ENCODE assay signal across 8 cellular contexts in the genomic region with DNA sequence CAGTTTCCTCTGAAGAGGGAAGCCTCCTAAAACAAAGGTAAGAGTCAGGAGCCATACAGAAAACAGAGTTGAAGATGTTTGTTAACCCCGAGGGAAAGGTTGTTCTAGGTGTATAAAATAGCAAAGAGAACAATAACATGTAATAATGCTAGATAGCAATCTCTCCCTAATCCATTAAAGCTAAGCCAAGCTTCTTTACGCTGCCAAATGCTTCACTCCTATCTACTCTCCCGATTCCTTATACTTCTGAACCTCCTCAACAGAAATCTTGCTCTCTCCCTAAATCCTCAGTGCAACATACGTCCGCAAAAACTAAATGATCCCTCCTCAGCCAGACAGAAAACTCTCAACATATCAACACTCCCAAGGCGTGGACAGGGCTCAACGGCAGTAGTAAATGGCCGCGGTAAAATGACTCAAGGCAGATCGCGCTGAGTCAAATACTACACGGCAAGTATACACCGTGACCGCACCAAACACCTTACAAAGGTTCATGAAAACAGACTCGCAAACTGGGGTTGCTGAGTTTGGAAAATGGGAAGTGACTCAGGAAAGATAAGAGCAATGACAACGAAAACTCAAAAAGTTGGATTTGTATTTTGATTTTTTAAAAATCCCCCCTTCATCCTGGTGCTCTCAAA. TPM values are rescaled to one million over a fixed set of nuclear protein-coding genes. Genes with fewer than 3 reads are reported as not detected.
A peak's percentile ranks its signal among the peaks of the same experiment; 100 is the strongest.
DNase-seq lines count a peak whose midpoint lies in the region; ATAC-seq and TF ChIP-seq lines count a peak whose summit lies in the region.

No MANE protein-coding gene starts in this region.

- H3K4me3 ChIP-seq in AG09309 (ENCODE audit: control insufficient read depth, low read depth, low read length) = peak overlapping the region; percentile 91

- intact Hi-C loops in natural killer cell (cut with micrococcal nuclease) = loop anchor here (1.0 to 5.0 kb wide), 5 partner anchors 41 to 1740 kb away; a partner anchor contains a TSS

- TF ChIP-seq CTCF in AG09309 (IDR thresholded peaks at IDR 0.05; ENCODE audit: control insufficient read depth, insufficient read depth, low read depth, low read length, missing control alignments) = no peak
- no peak for TF ChIP-seq CTCF in natural killer cell (IDR thresholded peaks at IDR 0.05)

- DNase-seq in AG09309 (ENCODE audit: low read depth) (peak; percentile 23), NOMO-1 (lab: John Stamatoyannopoulos, UW; ENCODE audit: unreplicated experiment in 2 of 2) (peak; percentile 19 to 51), fibroblast of gingiva (ENCODE audit: low read depth) (peak; percentile 41), natural killer cell (peak; percentile 51), substantia nigra (lab: John Stamatoyannopoulos, UW) (peak in 16 of 49 donors; percentile 10 to 63 (median 39))
- DNase-seq in activated T-cell treated with anti-CD3 and anti-CD28 coated beads, Interleukin-2, amount 50 U/mL, for 48 hours = peak; percentile 68 to 76

- no peaks in the 10 kb centered on the region for H3K27me3 Mint-ChIP-seq in natural killer cell (ENCODE audit: low read depth in 2 of 2)

- ATAC-seq in GM18907 (IDR thresholded peaks at IDR 0.05; ENCODE audit: unreplicated experiment) (peak; percentile 52), HG03139 (IDR thresholded peaks at IDR 0.05; ENCODE audit: unreplicated experiment) (peak; percentile 42), natural killer cell (peak; percentile 34 to 63 (median 52))

- no peaks in the 10 kb centered on the region for H3K9me3 Mint-ChIP-seq in natural killer cell

- H3K36me3 Mint-ChIP-seq in natural killer cell = no peaks in the 10 kb centered on the region

- peak overlapping the region; percentile 98 for H3K27ac ChIP-seq in substantia nigra (ENCODE audit: low read depth, low read length, poor library complexity, severe bottlenecking)

- peak overlapping the region; percentile 83 for H3K4me3 Mint-ChIP-seq in natural killer cell

- peaks cover 61 to 65% of the 10 kb centered on the region in 2 donors for H3K4me1 Mint-ChIP-seq in natural killer cell

- peak overlapping the region; percentile 51 to 86 for H3K27ac Mint-ChIP-seq in natural killer cell

RNA-seq across cellular contexts. Expression of a gene that starts 0.7 kb away (rescaled TPM):
- 100 to 1,000 TPM; 175 to 220 (median 219) TPM for total RNA-seq in natural killer cell

RNA-seq across cellular contexts. Expression of a gene that starts 9.8 kb away (rescaled TPM):
- 10 to 100 TPM in 1 of 3 donors, 1 to 10 TPM in 1, under 1 TPM in 1; 0.97 to 32.8 (median 1.5) TPM for total RNA-seq in natural killer cell

RNA-seq across cellular contexts. Expression of a gene that starts 24.5 kb away (rescaled TPM):
- total RNA-seq in natural killer cell = not detected

RNA-seq across cellular contexts. Expression of a gene that starts 59.0 kb away (rescaled TPM):
- total RNA-seq in natural killer cell = not detected
